In genomic region chr2:2557448-2557847, GRCh38 we compare ENCODE assay signal across 23 cellular contexts.
DNase-seq lines count a peak whose midpoint lies in the region; ATAC-seq, FAIRE-seq and TF ChIP-seq lines count a peak whose summit lies in the region.
"Had no signal": no experiment of that assay in that cellular context is flagged by ENCODE, and none has a peak within 500 bp of the region (broad histone marks: within the 10 kb centered on the region; RNA-seq: fewer than 3 reads in every experiment).

No MANE protein-coding gene starts in this region.

- H3K4me1 ChIP-seq in naive thymus-derived CD4-positive, alpha-beta T cell (ENCODE audit: control insufficient read depth in 2 of 2, insufficient read depth in 2 of 2, low read length in 2 of 2) = no peaks in the 10 kb centered on the region
- H3K4me1 ChIP-seq: Caco-2, HAP-1 had no signal

- H3K9me3 Mint-ChIP-seq in activated naive CD4-positive, alpha-beta T cell treated with anti-CD3 and anti-CD28 coated beads for 36 hours = peaks cover 17% of the 10 kb centered on the region
- H3K9me3 Mint-ChIP-seq in CD4-positive, alpha-beta T cell = peaks cover 8% of the 10 kb centered on the region
- peaks cover 0 to 28% (median 13%) of the 10 kb centered on the region in 11 donors for H3K9me3 Mint-ChIP-seq in naive thymus-derived CD4-positive, alpha-beta T cell

- no peaks in the 10 kb centered on the region for H3K27me3 ChIP-seq in CD4-positive, alpha-beta T cell (ENCODE audit: control insufficient read depth, insufficient read depth, low read length)
- H3K27me3 ChIP-seq in naive thymus-derived CD4-positive, alpha-beta T cell (ENCODE audit: control insufficient read depth in 2 of 2, insufficient read depth in 2 of 2, low read length in 2 of 2) = no peaks in the 10 kb centered on the region

- H3K36me3 ChIP-seq in naive thymus-derived CD4-positive, alpha-beta T cell (ENCODE audit: control insufficient read depth in 2 of 3, insufficient read depth in 3 of 3, low read length in 3 of 3) = no peaks in the 10 kb centered on the region
- H3K36me3 ChIP-seq: HAP-1 had no signal

- H3K27me3 Mint-ChIP-seq in activated naive CD4-positive, alpha-beta T cell treated with anti-CD3 and anti-CD28 coated beads for 36 hours (ENCODE audit: low read depth) = no peaks in the 10 kb centered on the region
- no peaks in the 10 kb centered on the region for H3K27me3 Mint-ChIP-seq in CD4-positive, alpha-beta T cell
- peaks cover 0 to 30% (median 0%) of the 10 kb centered on the region in 5 donors for H3K27me3 Mint-ChIP-seq in naive thymus-derived CD4-positive, alpha-beta T cell
- H3K27me3 Mint-ChIP-seq: IgD-negative memory B cell had no signal

- intact Hi-C loops in activated naive CD4-positive, alpha-beta T cell treated with anti-CD3 and anti-CD28 coated beads for 36 hours (cut with micrococcal nuclease) = no loop called here
- intact Hi-C loops in CD4-positive, alpha-beta T cell (cut with DNase I, micrococcal nuclease) = no loop called here
- intact Hi-C loops in naive thymus-derived CD4-positive, alpha-beta T cell (cut with micrococcal nuclease) = no loop called here

- peak; percentile 71 for ATAC-seq in CD4-positive, alpha-beta T cell (ENCODE audit: poor library complexity)
- ATAC-seq in naive thymus-derived CD4-positive, alpha-beta T cell = peak; percentile 54
- ATAC-seq in esophagus mucosa (no peak), HG02610 (IDR thresholded peaks at IDR 0.05; ENCODE audit: unreplicated experiment) (no peak)
- ATAC-seq: HepG2 had no signal

- H3K27ac ChIP-seq in CD4-positive, alpha-beta T cell (ENCODE audit: low read depth, low read length) = no peak overlapping the region
- no peak overlapping the region for H3K27ac ChIP-seq in naive thymus-derived CD4-positive, alpha-beta T cell (ENCODE audit: low read depth, low read length)
- H3K27ac ChIP-seq: GM23248, HL-60 had no signal

- DNase-seq in activated naive CD4-positive, alpha-beta T cell treated with anti-CD3 and anti-CD28 coated beads for 36 hours = peak; percentile 7
- DNase-seq in activated naive CD4-positive, alpha-beta T cell treated with anti-CD3 and anti-CD28 coated beads, Interleukin-2, amount 50 U/mL, for 16 hours = no peak
- DNase-seq in CD4-positive, alpha-beta T cell = no peak
- DNase-seq in HT1080 (ENCODE audit: low read depth) (peak; percentile 8), GM19239 (ENCODE audit: insufficient read length, low spot score) (no peak)
- peak in 4 of 9 donors; percentile 13 to 42 (median 16) for DNase-seq in naive thymus-derived CD4-positive, alpha-beta T cell
- DNase-seq: ACHN, AML-193, Caco-2, GM23248, KBM-7 had no signal

- no peak overlapping the region for H3K4me3 Mint-ChIP-seq in activated naive CD4-positive, alpha-beta T cell treated with anti-CD3 and anti-CD28 coated beads for 36 hours
- H3K4me3 Mint-ChIP-seq in CD4-positive, alpha-beta T cell = no peak overlapping the region
- no peak overlapping the region for H3K4me3 Mint-ChIP-seq in naive thymus-derived CD4-positive, alpha-beta T cell
- H3K4me3 Mint-ChIP-seq: CD14-positive monocyte; CD8-positive, alpha-beta memory T cell; IgD-negative memory B cell had no signal

- no peak for FAIRE-seq in GM19239 (lab: Jason Lieb, UNC)
- FAIRE-seq: A204.1, D721Med, G401.6, GM12891, HepG2 had no signal

- no peaks in the 10 kb centered on the region for H3K36me3 Mint-ChIP-seq in activated naive CD4-positive, alpha-beta T cell treated with anti-CD3 and anti-CD28 coated beads for 36 hours (ENCODE audit: low read depth)
- no peaks in the 10 kb centered on the region for H3K36me3 Mint-ChIP-seq in CD4-positive, alpha-beta T cell (ENCODE audit: low read depth)
- peaks cover 0 to 9% (median 0%) of the 10 kb centered on the region in 5 donors for H3K36me3 Mint-ChIP-seq in naive thymus-derived CD4-positive, alpha-beta T cell
- H3K36me3 Mint-ChIP-seq: CD14-positive monocyte had no signal

- peaks cover 8% of the 10 kb centered on the region for H3K4me1 Mint-ChIP-seq in activated naive CD4-positive, alpha-beta T cell treated with anti-CD3 and anti-CD28 coated beads for 36 hours (ENCODE audit: low read depth)
- H3K4me1 Mint-ChIP-seq in CD4-positive, alpha-beta T cell (ENCODE audit: low read depth) = peaks cover 6% of the 10 kb centered on the region
- peaks cover 0 to 5% (median 0%) of the 10 kb centered on the region in 7 donors for H3K4me1 Mint-ChIP-seq in naive thymus-derived CD4-positive, alpha-beta T cell
- H3K4me1 Mint-ChIP-seq: CD14-positive monocyte; CD8-positive, alpha-beta memory T cell; IgD-negative memory B cell had no signal

- TF ChIP-seq CTCF in CD4-positive, alpha-beta T cell (IDR thresholded peaks at IDR 0.05) = no peak

- no peak overlapping the region for H3K4me3 ChIP-seq in naive thymus-derived CD4-positive, alpha-beta T cell (ENCODE audit: low read length)
- H3K4me3 ChIP-seq: GM23248, HAP-1 had no signal

- CTCF ChIA-PET in activated naive CD4-positive, alpha-beta T cell treated with anti-CD3 and anti-CD28 coated beads for 36 hours (lab: Charles Lee) = no interaction called here
- CTCF ChIA-PET in CD4-positive, alpha-beta T cell (lab: Charles Lee) = no interaction called here
- CTCF ChIA-PET in naive thymus-derived CD4-positive, alpha-beta T cell (lab: Charles Lee) = no interaction called here

- peaks cover 8% of the 10 kb centered on the region for H3K9me3 ChIP-seq in CD4-positive, alpha-beta T cell (ENCODE audit: control insufficient read depth, low read length)
- peaks cover 0 to 13% (median 0%) of the 10 kb centered on the region in 3 experiments for H3K9me3 ChIP-seq in naive thymus-derived CD4-positive, alpha-beta T cell (ENCODE audit: control insufficient read depth in 2 of 3, low read length in 3 of 3)
- H3K9me3 ChIP-seq: Caco-2, HAP-1 had no signal

- POLR2A ChIA-PET in CD4-positive, alpha-beta T cell (lab: Charles Lee) = no interaction called here
- POLR2A ChIA-PET in naive thymus-derived CD4-positive, alpha-beta T cell (lab: Charles Lee) = no interaction called here

- no peak overlapping the region for H3K27ac Mint-ChIP-seq in activated naive CD4-positive, alpha-beta T cell treated with anti-CD3 and anti-CD28 coated beads for 36 hours
- no peak overlapping the region for H3K27ac Mint-ChIP-seq in CD4-positive, alpha-beta T cell
- peak overlapping the region in 2 of 9 donors; percentile 6 to 37 for H3K27ac Mint-ChIP-seq in naive thymus-derived CD4-positive, alpha-beta T cell
- H3K27ac Mint-ChIP-seq: CD14-positive monocyte; CD8-positive, alpha-beta memory T cell; IgD-negative memory B cell had no signal

Comparison
In these comparisons a context has a peak if more than half of its experiments do, and no peak if none do; other contexts are left out.
1. DNase-seq: peak in activated naive CD4-positive, alpha-beta T cell treated with anti-CD3 and anti-CD28 coated beads for 36 hours (single experiment) and HT1080 (single experiment); none in activated naive CD4-positive, alpha-beta T cell treated with anti-CD3 and anti-CD28 coated beads, Interleukin-2, amount 50 U/mL, for 16 hours (single experiment), CD4-positive, alpha-beta T cell (0 of 10) and GM19239 (single experiment).
2. ATAC-seq: peak in CD4-positive, alpha-beta T cell (single experiment) and naive thymus-derived CD4-positive, alpha-beta T cell (single experiment); none in esophagus mucosa (single experiment) and HG02610 (single experiment).